In genomic region chrX:7170903-7171302, GRCh38 we compare ENCODE assay signal across 8 cellular contexts.
DNase-seq lines count a peak whose midpoint lies in the region; ATAC-seq and TF ChIP-seq lines count a peak whose summit lies in the region.

No MANE protein-coding gene starts in this region.

- no peak for ATAC-seq in GM19397 (IDR thresholded peaks at IDR 0.05; ENCODE audit: unreplicated experiment)

- DNase-seq in activated gamma-delta T cell treated with Interleukin-2 at 50 U/mL for 16 hours, result peak; percentile 36
- DNase-seq in activated gamma-delta T cell (lab: John Stamatoyannopoulos, UW), result no peak
- peak; percentile 7 for DNase-seq in activated CD4-positive, alpha-beta T cell treated with anti-CD3 and anti-CD28 coated beads for 1 hour
- DNase-seq in erythroblast (lab: John Stamatoyannopoulos, UW), result peak; percentile 19 to 55
- DNase-seq in stimulated activated CD4-positive, alpha-beta T cell treated with anti-CD3 and anti-CD28 coated beads, Interleukin-4, amount 100 ng/mL, for 48 hours (ENCODE audit: low read depth in 2 of 2), result peak; percentile 20 to 22
- no peak for DNase-seq in HuH-7 (ENCODE audit: low spot score)
- no peak for DNase-seq in NCI-H187 (lab: John Stamatoyannopoulos, UW)

- no peak for TF ChIP-seq POLR2A in erythroblast (IDR thresholded peaks at IDR 0.05; ENCODE audit: low read length)

Comparison
In these comparisons a context has a peak if more than half of its experiments do, and no peak if none do; other contexts are left out.
1. DNase-seq: peak in activated gamma-delta T cell treated with Interleukin-2 at 50 U/mL for 16 hours (single experiment), activated CD4-positive, alpha-beta T cell treated with anti-CD3 and anti-CD28 coated beads for 1 hour (single experiment), erythroblast (2 of 2) and stimulated activated CD4-positive, alpha-beta T cell treated with anti-CD3 and anti-CD28 coated beads, Interleukin-4, amount 100 ng/mL, for 48 hours (2 of 2); none in activated gamma-delta T cell (single experiment), HuH-7 (single experiment) and NCI-H187 (0 of 2).